In genomic region chr3:30768703-30769550, GRCh38 we compare ENCODE assay signal across 8 cellular contexts.
DNase-seq lines count a peak whose midpoint lies in the region; ATAC-seq and TF ChIP-seq lines count a peak whose summit lies in the region.

No MANE protein-coding gene starts in this region.

- H4K20me1 ChIP-seq in OCI-LY3 (ENCODE audit: insufficient read depth, low read length): no peaks in the 10 kb centered on the region

- H3K4me1 ChIP-seq in OCI-LY3 (ENCODE audit: low read length) (no peaks in the 10 kb centered on the region), suprapubic skin (no peaks in the 10 kb centered on the region)

- H3K9ac ChIP-seq in OCI-LY3 (ENCODE audit: low read length): no peak overlapping the region

- H3K9me3 Mint-ChIP-seq in activated T-cell treated with anti-CD3 and anti-CD28 coated beads, Interleukin-2, amount 50 U/mL, for 72 hours: no peaks in the 10 kb centered on the region

- peak; percentile 12 for DNase-seq in GM12864 (ENCODE audit: low read depth)
- peak; percentile 72 to 76 for DNase-seq in activated T-cell treated with anti-CD3 and anti-CD28 coated beads, Interleukin-2, amount 50 U/mL, for 72 hours
- DNase-seq in fibroblast of the aortic adventitia (ENCODE audit: low read depth): peak; percentile 74
- DNase-seq in nucleus accumbens (lab: John Stamatoyannopoulos, UW): peak in 43 of 56 donors; percentile 2 to 83 (median 28)
- DNase-seq in suprapubic skin (ENCODE audit: low spot score in 2 of 2): no peak
- DNase-seq in NCI-H1048 (lab: John Stamatoyannopoulos, UW): no peak

- H3K27me3 ChIP-seq in OCI-LY3 (ENCODE audit: low read depth, low read length) (peaks cover 18% of the 10 kb centered on the region), suprapubic skin (no peaks in the 10 kb centered on the region)

- no peaks in the 10 kb centered on the region for H3K4me1 Mint-ChIP-seq in activated T-cell treated with anti-CD3 and anti-CD28 coated beads, Interleukin-2, amount 50 U/mL, for 72 hours (ENCODE audit: low read depth)

- no peak overlapping the region for H2AFZ ChIP-seq in OCI-LY3 (ENCODE audit: low read depth, low read length)

- no peaks in the 10 kb centered on the region for H3K9me3 ChIP-seq in OCI-LY3 (ENCODE audit: insufficient read depth, low read length)
- H3K9me3 ChIP-seq in suprapubic skin: no peaks in the 10 kb centered on the region

- H3K27ac Mint-ChIP-seq in activated T-cell treated with anti-CD3 and anti-CD28 coated beads, Interleukin-2, amount 50 U/mL, for 72 hours: no peak overlapping the region

- TF ChIP-seq CTCF in GM12864 (IDR thresholded peaks at IDR 0.05; ENCODE audit: low read depth, low read length, missing control alignments) (peak; percentile 78), OCI-LY3 (IDR thresholded peaks at IDR 0.05; ENCODE audit: low read depth, low read length) (peak; percentile 96), fibroblast of the aortic adventitia (IDR thresholded peaks at IDR 0.05; ENCODE audit: insufficient read depth, low read length) (peak; percentile 86), suprapubic skin (IDR thresholded peaks at IDR 0.05) (peak; percentile 69 to 71)

- H3K4me3 ChIP-seq in GM12864 (ENCODE audit: low read depth, low read length): no peak overlapping the region
- no peak overlapping the region for H3K4me3 ChIP-seq in OCI-LY3 (ENCODE audit: low read length)
- no peak overlapping the region for H3K4me3 ChIP-seq in fibroblast of the aortic adventitia (ENCODE audit: low read depth, low read length)
- no peak overlapping the region for H3K4me3 ChIP-seq in suprapubic skin

- no peaks in the 10 kb centered on the region for H3K36me3 Mint-ChIP-seq in activated T-cell treated with anti-CD3 and anti-CD28 coated beads, Interleukin-2, amount 50 U/mL, for 72 hours (ENCODE audit: insufficient read depth in 2 of 2)

- no peaks in the 10 kb centered on the region for H3K79me2 ChIP-seq in OCI-LY3 (ENCODE audit: low read length)

- TF ChIP-seq POLR2A in suprapubic skin (IDR thresholded peaks at IDR 0.05): no peak

- no peak for TF ChIP-seq EP300 in suprapubic skin (IDR thresholded peaks at IDR 0.05)

- no peak overlapping the region for H3K4me3 Mint-ChIP-seq in activated T-cell treated with anti-CD3 and anti-CD28 coated beads, Interleukin-2, amount 50 U/mL, for 72 hours

- H3K27ac ChIP-seq in OCI-LY3 (ENCODE audit: low read length) (no peak overlapping the region), suprapubic skin (no peak overlapping the region)

- 64% methylated on average over 9 of the region's 9 CpGs for WGBS in suprapubic skin

- H3K27me3 Mint-ChIP-seq in activated T-cell treated with anti-CD3 and anti-CD28 coated beads, Interleukin-2, amount 50 U/mL, for 72 hours (ENCODE audit: low read depth): peaks cover 8% of the 10 kb centered on the region

- ATAC-seq in HG03175 (IDR thresholded peaks at IDR 0.05; ENCODE audit: unreplicated experiment): peak; percentile 69
- peak in 1 of 2 donors; percentile 28 for ATAC-seq in activated T-cell treated with anti-CD3 and anti-CD28 coated beads, Interleukin-2, amount 50 U/mL, for 72 hours (replicated peaks in 1 of 2)

- peak overlapping the region; percentile 18; the same call in 1 of the 2 replicates for H3K4me2 ChIP-seq in OCI-LY3 (ENCODE audit: low read length)

- H3K36me3 ChIP-seq in OCI-LY3 (replicated peaks; ENCODE audit: low read depth, low read length) (no peaks in the 10 kb centered on the region), suprapubic skin (no peaks in the 10 kb centered on the region)

Comparison
In these comparisons a context has a peak if more than half of its experiments do, and no peak if none do; other contexts are left out.
1. DNase-seq: peak in GM12864 (single experiment), activated T-cell treated with anti-CD3 and anti-CD28 coated beads, Interleukin-2, amount 50 U/mL, for 72 hours (2 of 2), fibroblast of the aortic adventitia (single experiment) and nucleus accumbens (43 of 56); none in suprapubic skin (0 of 2) and NCI-H1048 (single experiment).
2. Peak in every context shown above with its lines, with median percentiles within 50 percentile points of each other: CTCF ChIP-seq.